Comparison of ENCODE assay signal across 8 cellular contexts in the genomic region with DNA sequence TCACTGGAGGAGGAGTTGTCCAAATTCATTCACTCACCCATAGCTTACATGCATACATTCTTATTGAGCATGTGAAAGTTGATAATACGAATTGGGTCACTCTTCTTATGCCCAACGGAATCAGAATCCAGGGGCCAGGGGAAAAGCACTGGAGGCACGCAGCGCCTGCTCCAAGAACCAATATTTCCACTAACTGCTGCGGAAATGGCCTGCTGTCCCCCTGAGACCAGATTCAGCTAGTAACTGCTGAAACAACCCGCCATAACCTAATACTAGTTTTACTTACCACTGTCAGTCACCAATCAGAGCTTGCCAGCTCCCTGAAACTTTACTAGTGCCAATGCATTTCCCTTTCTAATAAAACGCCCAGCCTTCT. TPM values are rescaled to one million over a fixed set of nuclear protein-coding genes. Genes with fewer than 3 reads are reported as not detected.
DNase-seq lines count a peak whose midpoint lies in the region; ATAC-seq, FAIRE-seq and TF ChIP-seq lines count a peak whose summit lies in the region.

No MANE protein-coding gene starts in this region.

- POLR2A ChIA-PET in H1 (lab: Charles Lee; ENCODE audit: partially characterized antibody) (interaction anchor here (1.0 to 1.5 kb wide), 4 partner anchors 9 to 73 kb away, joined by 3 to 5 read pairs (median 4); partner anchors contain the start of gene NSFL1C), RWPE1 (lab: Yijun Ruan, JAX; ENCODE audit: low non-redundant PET) (no interaction called here)

- H3K27me3 Mint-ChIP-seq in neural progenitor cell (ENCODE audit: insufficient read depth, low read depth): peaks cover 9% of the 10 kb centered on the region

- TF ChIP-seq RAD21 in H1 (IDR thresholded peaks at IDR 0.05 in 1 of 2, conservative IDR thresholded peaks at IDR 0.05 in 1 of 2; ENCODE audit: low read depth in 2 of 2, low read length in 2 of 2): no peak

- H3K9ac ChIP-seq in BLaER1 treated with 17β-estradiol and CSF1 and Interleukin-3, amounts not matched to agents 10 nM and 100 nM: peak overlapping the region; percentile 84 to 95 (median 91)
- peak overlapping the region; percentile 88 for H3K9ac ChIP-seq in NT2/D1 (ENCODE audit: insufficient read length, low read depth)
- no peak overlapping the region for H3K9ac ChIP-seq in H1 (replicated peaks in 1 of 4; ENCODE audit: extremely low read depth in 1 of 4, low read depth in 3 of 4, low read length in 3 of 4)
- H3K9ac ChIP-seq in neural progenitor cell: no peak overlapping the region

- peak overlapping the region; percentile 73 to 97 (median 88) for H3K4me3 ChIP-seq in BLaER1 treated with 17β-estradiol and CSF1 and Interleukin-3, amounts not matched to agents 10 nM and 100 nM
- H3K4me3 ChIP-seq in NT2/D1 (ENCODE audit: insufficient read length, low read depth): peak overlapping the region; percentile 76
- H3K4me3 ChIP-seq in H1 (ENCODE audit: extremely low read depth in 1 of 4, insufficient read depth in 2 of 4, low read depth in 3 of 4, low read length in 4 of 4): peak overlapping the region; percentile 53 to 86 (median 79)
- peak overlapping the region; percentile 78 for H3K4me3 ChIP-seq in neural progenitor cell

- H2AK5ac ChIP-seq in H1 (ENCODE audit: low read depth, low read length): no peak overlapping the region

- no peak overlapping the region for H3K18ac ChIP-seq in H1 (ENCODE audit: extremely low read depth, low read length)

- H3K36me3 ChIP-seq in BLaER1 treated with 17β-estradiol and CSF1 and Interleukin-3, amounts not matched to agents 10 nM and 100 nM: peaks cover 0 to 18% (median 5%) of the 10 kb centered on the region in 11 experiments; a peak in 11 of 22 replicates
- peaks cover 22% of the 10 kb centered on the region for H3K36me3 ChIP-seq in NT2/D1 (ENCODE audit: insufficient read depth, insufficient read length, low read length)
- no peaks in the 10 kb centered on the region for H3K36me3 ChIP-seq in H1 (ENCODE audit: control insufficient read depth in 2 of 4, insufficient read depth in 4 of 4, low read length in 3 of 4)
- no peaks in the 10 kb centered on the region for H3K36me3 ChIP-seq in neural progenitor cell

- no peak overlapping the region for H3K14ac ChIP-seq in H1 (ENCODE audit: insufficient read length)

- H3K4me2 ChIP-seq in BLaER1 treated with 17β-estradiol and CSF1 and Interleukin-3, amounts not matched to agents 10 nM and 100 nM: peak overlapping the region; percentile 77 to 99 (median 92)
- H3K4me2 ChIP-seq in H1 (ENCODE audit: insufficient read depth in 1 of 2, low read depth in 2 of 2, low read length in 2 of 2): peak overlapping the region; percentile 92 to 96
- H3K4me2 ChIP-seq in neural progenitor cell: peak overlapping the region; percentile 87

- H3K4ac ChIP-seq in H1 (replicated peaks; ENCODE audit: insufficient read length, low read depth, low read length): no peak overlapping the region

- H3K4me3 Mint-ChIP-seq in neural progenitor cell: peak overlapping the region; percentile 96

- H2BK15ac ChIP-seq in H1 (ENCODE audit: low read length): no peak overlapping the region

- H3K4me1 Mint-ChIP-seq in neural progenitor cell: peaks cover 38% of the 10 kb centered on the region

- H3K27ac Mint-ChIP-seq in neural progenitor cell: peak overlapping the region; percentile 92

- H2BK12ac ChIP-seq in H1 (ENCODE audit: low read depth, low read length): no peak overlapping the region

- DNase-seq in NT2/D1 (ENCODE audit: low read depth, low spot score) (no peak), H1 (ENCODE audit: low read depth in 1 of 2, low spot score in 2 of 2) (no peak), neural progenitor cell (ENCODE audit: low spot score) (no peak), NCI-H1694 treated with DMSO at 0.1 percent for 48 hours (lab: John Stamatoyannopoulos, UW) (no peak), RWPE1 (ENCODE audit: low spot score) (no peak), NCI-H446 (lab: John Stamatoyannopoulos, UW) (no peak)

- H3K23ac ChIP-seq in H1 (ENCODE audit: insufficient read length): no peak overlapping the region

- no peak overlapping the region for H4K5ac ChIP-seq in H1 (ENCODE audit: insufficient read length, low read depth, low read length)

- no peak for TF ChIP-seq EP300 in H1 (IDR thresholded peaks at IDR 0.05; ENCODE audit: borderline replicate concordance in 1 of 2, low read depth in 2 of 2, low read length in 2 of 2)

- H3K23me2 ChIP-seq in H1 (ENCODE audit: low read depth, low read length): peaks cover 8% of the 10 kb centered on the region

- H3K79me1 ChIP-seq in H1 (ENCODE audit: low read depth, low read length): peaks cover 22% of the 10 kb centered on the region

- peak overlapping the region; percentile 82 to 96 (median 88) for H3K27ac ChIP-seq in BLaER1 treated with 17β-estradiol and CSF1 and Interleukin-3, amounts not matched to agents 10 nM and 100 nM
- H3K27ac ChIP-seq in H1 (ENCODE audit: low read depth, low read length): no peak overlapping the region
- H3K27ac ChIP-seq in neural progenitor cell: no peak overlapping the region
- H3K27ac ChIP-seq in RWPE1: no peak overlapping the region

- TF ChIP-seq CTCF in H1 (IDR thresholded peaks at IDR 0.05; ENCODE audit: control extremely low read depth in 1 of 3, insufficient read depth in 1 of 3, low read depth in 1 of 3, low read length in 3 of 3) (no peak), neural progenitor cell (IDR thresholded peaks at IDR 0.05) (no peak), RWPE1 (conservative IDR thresholded peaks at IDR 0.05; ENCODE audit: low read depth) (no peak)

- CTCF ChIA-PET in H1 (lab: Charles Lee; ENCODE audit: partially characterized antibody) (interaction anchor here (0.6 to 1.5 kb wide), 7 partner anchors 34 to 126 kb away, joined by 3 to 5 read pairs (median 3); partner anchors contain the start of gene NSFL1C), RWPE1 (lab: Yijun Ruan, JAX) (no interaction called here)

- peaks cover 21 to 40% of the 10 kb centered on the region in 2 experiments for H3K79me2 ChIP-seq in H1 (ENCODE audit: control insufficient read depth in 1 of 2, insufficient read depth in 2 of 2, low read length in 2 of 2)
- H3K79me2 ChIP-seq in neural progenitor cell (ENCODE audit: low read depth): peaks cover 44% of the 10 kb centered on the region

- peaks cover 32 to 40% (median 37%) of the 10 kb centered on the region in 11 experiments for H4K20me1 ChIP-seq in BLaER1 treated with 17β-estradiol and CSF1 and Interleukin-3, amounts not matched to agents 10 nM and 100 nM
- H4K20me1 ChIP-seq in H1 (replicated peaks in 1 of 2; ENCODE audit: control insufficient read depth in 1 of 2, insufficient read depth in 2 of 2, low read length in 2 of 2): peaks cover 12 to 20% of the 10 kb centered on the region in 2 experiments
- peaks cover 40% of the 10 kb centered on the region for H4K20me1 ChIP-seq in neural progenitor cell (ENCODE audit: low read depth)

- H2BK120ac ChIP-seq in H1 (replicated peaks; ENCODE audit: low read depth, low read length): no peak overlapping the region

- H3K4me1 ChIP-seq in BLaER1 treated with 17β-estradiol and CSF1 and Interleukin-3, amounts not matched to agents 10 nM and 100 nM: peaks cover 56 to 88% (median 84%) of the 10 kb centered on the region in 10 experiments
- H3K4me1 ChIP-seq in NT2/D1 (ENCODE audit: insufficient read depth, insufficient read length): peaks cover 16% of the 10 kb centered on the region
- peaks cover 10 to 31% (median 11%) of the 10 kb centered on the region in 4 experiments; a peak in 6 of 7 replicates for H3K4me1 ChIP-seq in H1 (replicated peaks in 1 of 4; ENCODE audit: control insufficient read depth in 3 of 4, insufficient read depth in 4 of 4, low read length in 3 of 4)
- peaks cover 39% of the 10 kb centered on the region for H3K4me1 ChIP-seq in neural progenitor cell

- no peak for TF ChIP-seq POLR2A in H1 (IDR thresholded peaks at IDR 0.05; ENCODE audit: control extremely low read depth in 1 of 2, low read depth in 2 of 2, low read length in 2 of 2)

- H3K36me3 Mint-ChIP-seq in neural progenitor cell: peaks cover 3% of the 10 kb centered on the region

- no peak overlapping the region for H4K8ac ChIP-seq in H1 (ENCODE audit: extremely low read depth, insufficient read depth, low read length)

- no peak overlapping the region for H2BK20ac ChIP-seq in H1 (ENCODE audit: low read length)

- 82% methylated on average over 7 of the region's 7 CpGs; no CpG with 5 or more reads in 1 of the 2 experiments for WGBS in H1 (ENCODE audit: extremely low coverage in 1 of 2, insufficient coverage in 1 of 2, insufficient read length in 1 of 2, insufficient replicate concordance in 2 of 2, low coverage in 1 of 2, low lambda C conversion rate in 2 of 2, missing lambda C conversion rate in 1 of 2), 2 experiments

- H3F3A ChIP-seq in neural progenitor cell (ENCODE audit: low read depth): no peaks in the 10 kb centered on the region

- H2AFZ ChIP-seq in H1 (ENCODE audit: low read length): peak overlapping the region; percentile 85; the same call in 1 of the 2 replicates
- H2AFZ ChIP-seq in neural progenitor cell (replicated peaks): peak overlapping the region; percentile 66

- no peaks in the 10 kb centered on the region for H3K27me3 ChIP-seq in BLaER1 treated with 17β-estradiol and CSF1 and Interleukin-3, amounts not matched to agents 10 nM and 100 nM
- peaks cover 24% of the 10 kb centered on the region for H3K27me3 ChIP-seq in NT2/D1 (ENCODE audit: insufficient read depth, insufficient read length)
- H3K27me3 ChIP-seq in H1 (replicated peaks in 1 of 4; ENCODE audit: control insufficient read depth in 3 of 4, extremely low read depth in 1 of 4, insufficient read depth in 3 of 4, low read length in 3 of 4): peaks cover 0 to 19% (median 8%) of the 10 kb centered on the region in 4 experiments; a peak in 5 of 7 replicates
- H3K27me3 ChIP-seq in neural progenitor cell: peaks cover 50% of the 10 kb centered on the region

- no peak overlapping the region for H3K56ac ChIP-seq in H1 (replicated peaks; ENCODE audit: insufficient read length, low read depth, low read length)

- FAIRE-seq in H1 (lab: Jason Lieb, UNC): no peak

- 0 out of 22 replicates have a peak, but pooled peaks cover 0 to 5% (median 0%) of the 10 kb centered on the region in 11 experiments for H3K9me3 ChIP-seq in BLaER1 treated with 17β-estradiol and CSF1 and Interleukin-3, amounts not matched to agents 10 nM and 100 nM (replicated peaks in 1 of 11)
- H3K9me3 ChIP-seq in NT2/D1 (ENCODE audit: insufficient read depth, low read length) (no peaks in the 10 kb centered on the region), H1 (ENCODE audit: insufficient read depth in 2 of 2, low read depth in 1 of 2, low read length in 1 of 2) (no peaks in the 10 kb centered on the region), neural progenitor cell (ENCODE audit: low read depth) (no peaks in the 10 kb centered on the region)

- H2BK5ac ChIP-seq in H1 (ENCODE audit: low read depth, low read length): no peak overlapping the region

- H3K9me3 Mint-ChIP-seq in neural progenitor cell: no peaks in the 10 kb centered on the region

- H4K91ac ChIP-seq in H1 (replicated peaks; ENCODE audit: insufficient read length, low read length): no peak overlapping the region

- no peak for ATAC-seq in HG03565 (IDR thresholded peaks at IDR 0.05; ENCODE audit: unreplicated experiment)

RNA-seq across cellular contexts. Expression of gene FKBP1A, which starts 0.6 kb away (rescaled TPM):
- total RNA-seq in H1 (2021; fragmentation: NEBNext Ultra II Directional; extraction: Animal tissue kit (Norgen Biotek cat#: 25700)): 243 and 250 TPM in 2 replicates
- 583 and 685 TPM in 2 replicates for polyA plus RNA-seq in H1 (2011; rRNA removed)
- polyA plus RNA-seq in H1 (2011; cell fraction: cytosol; rRNA removed): 454 TPM
- polyA plus RNA-seq in H1 (2011; cell fraction: nucleus; rRNA removed): 218 TPM
- polyA plus RNA-seq in H1 (2012, experiment 1 of 2): 324 to 404 TPM (median 351 TPM) in 4 replicates
- 485 TPM for polyA plus RNA-seq in H1 (2012, experiment 2 of 2)
- 192 TPM for polyA plus RNA-seq in H1 (2013, experiment 1 of 2)
- 207 TPM for polyA plus RNA-seq in H1 (2013, experiment 2 of 2)
- polyA minus RNA-seq in H1 (2011; rRNA and poly(A)+ RNA removed): 384 and 553 TPM in 2 replicates
- polyA minus RNA-seq in H1 (2011; cell fraction: cytosol; rRNA and poly(A)+ RNA removed): 108 TPM
- 113 TPM for polyA minus RNA-seq in H1 (2011; cell fraction: nucleus; rRNA and poly(A)+ RNA removed)
- 128 and 135 TPM in 2 replicates for total RNA-seq in neural progenitor cell (ENCODE audit: low replicate concordance)

Comparison
In these comparisons a context has a peak if more than half of its experiments do, and no peak if none do; other contexts are left out.
1. H3K27ac ChIP-seq: peak in BLaER1 treated with 17β-estradiol and CSF1 and Interleukin-3, amounts not matched to agents 10 nM and 100 nM (11 of 11); none in H1 (single experiment), neural progenitor cell (single experiment) and RWPE1 (single experiment).
2. H3K9ac ChIP-seq: peak in BLaER1 treated with 17β-estradiol and CSF1 and Interleukin-3, amounts not matched to agents 10 nM and 100 nM (11 of 11) and NT2/D1 (single experiment); none in H1 (0 of 4) and neural progenitor cell (single experiment).
3. Peak in every context shown above with its lines, with median percentiles within 50 percentile points of each other: H3K4me2 ChIP-seq and H3K4me3 ChIP-seq.